8 cellular contexts compared by ENCODE assay signal in the genomic region with DNA sequence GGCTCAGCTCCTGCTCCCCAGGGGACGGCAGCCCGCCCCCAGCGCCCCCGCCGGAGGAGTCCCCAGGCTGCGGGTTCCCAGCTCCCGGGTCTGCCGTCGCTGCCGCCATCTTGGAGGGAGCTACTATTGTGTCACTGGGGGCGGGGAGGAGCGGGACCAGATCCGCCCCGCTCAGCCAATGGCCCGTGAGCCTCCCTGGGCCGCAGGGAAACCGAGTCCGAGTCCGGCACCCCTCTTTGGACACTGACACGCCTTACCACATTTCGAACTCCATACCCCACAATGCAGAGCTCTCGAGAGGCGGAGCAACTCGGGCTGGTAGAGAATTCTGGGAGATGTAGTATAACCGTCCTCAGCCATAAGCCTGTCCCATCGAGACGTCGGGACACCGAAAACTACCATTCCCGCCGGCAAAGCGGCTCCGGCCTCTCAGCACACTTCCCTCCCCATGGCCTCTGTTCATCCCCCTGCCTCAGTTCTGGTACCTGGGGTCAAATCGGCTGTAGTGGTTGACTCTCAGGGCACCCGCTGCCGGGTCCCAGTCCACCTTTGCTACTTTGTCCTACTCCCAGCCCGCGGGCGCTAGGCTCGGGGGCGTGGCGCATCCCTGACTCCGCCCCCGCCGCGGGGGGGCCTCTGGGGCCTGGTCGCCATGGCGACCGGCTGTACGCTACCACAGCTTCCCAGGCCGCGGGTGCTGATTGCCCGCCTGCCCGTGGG. TPM values are rescaled to one million over a fixed set of nuclear protein-coding genes. Genes with fewer than 3 reads are reported as not detected.
DNase-seq lines count a peak whose midpoint lies in the region; ATAC-seq and TF ChIP-seq lines count a peak whose summit lies in the region.

A gene (minus strand): TSS at position 133 of the 720 bp plus-strand sequence. CDS start 24 bp downstream, at position 109.
A gene with protein sequence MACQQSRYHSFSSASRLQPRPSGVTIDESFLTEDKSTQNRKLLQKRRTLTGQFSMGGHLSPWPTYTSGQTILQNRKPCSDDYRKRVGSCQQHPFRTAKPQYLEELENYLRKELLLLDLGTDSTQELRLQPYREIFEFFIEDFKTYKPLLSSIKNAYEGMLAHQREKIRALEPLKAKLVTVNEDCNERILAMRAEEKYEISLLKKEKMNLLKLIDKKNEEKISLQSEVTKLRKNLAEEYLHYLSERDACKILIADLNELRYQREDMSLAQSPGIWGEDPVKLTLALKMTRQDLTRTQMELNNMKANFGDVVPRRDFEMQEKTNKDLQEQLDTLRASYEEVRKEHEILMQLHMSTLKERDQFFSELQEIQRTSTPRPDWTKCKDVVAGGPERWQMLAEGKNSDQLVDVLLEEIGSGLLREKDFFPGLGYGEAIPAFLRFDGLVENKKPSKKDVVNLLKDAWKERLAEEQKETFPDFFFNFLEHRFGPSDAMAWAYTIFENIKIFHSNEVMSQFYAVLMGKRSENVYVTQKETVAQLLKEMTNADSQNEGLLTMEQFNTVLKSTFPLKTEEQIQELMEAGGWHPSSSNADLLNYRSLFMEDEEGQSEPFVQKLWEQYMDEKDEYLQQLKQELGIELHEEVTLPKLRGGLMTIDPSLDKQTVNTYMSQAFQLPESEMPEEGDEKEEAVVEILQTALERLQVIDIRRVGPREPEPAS (plus strand): TSS at position 462 of the 720 bp plus-strand sequence. CDS start 261 bp downstream, outside the sequence.

- no peaks in the 10 kb centered on the region for H3F3A ChIP-seq in Loucy (ENCODE audit: low read depth)

- peaks cover 18 to 31% of the 10 kb centered on the region in 2 donors for H3K4me1 Mint-ChIP-seq in natural killer cell

- H3K27me3 ChIP-seq in H7 (ENCODE audit: control insufficient read depth, insufficient read depth, low read length) (no peaks in the 10 kb centered on the region), Loucy (ENCODE audit: insufficient read depth, low read length, poor library complexity, severe bottlenecking) (no peaks in the 10 kb centered on the region), RWPE2 (ENCODE audit: insufficient read depth, poor library complexity, severe bottlenecking) (no peaks in the 10 kb centered on the region)

- DNase-seq in ELR (ENCODE audit: low read depth) (peak; percentile 100), H7 (peak; percentile 98), RWPE2 (ENCODE audit: low spot score) (peak; percentile 99), fibroblast of pulmonary artery (ENCODE audit: low read depth) (peak; percentile 99), natural killer cell (peak; percentile 91)
- DNase-seq in activated effector memory CD4-positive, alpha-beta T cell treated with Interleukin-2 at 50 U/mL for 16 hours, result peak; percentile 93
- DNase-seq in stimulated activated naive CD4-positive, alpha-beta T cell (lab: John Stamatoyannopoulos, UW), result peak; percentile 94 to 98 (median 96)

- H4K20me1 ChIP-seq in Loucy (ENCODE audit: insufficient read depth, low read length, poor library complexity, severe bottlenecking), result peaks cover 32% of the 10 kb centered on the region

- ATAC-seq in RWPE2 (ENCODE audit: low read depth) (peak; percentile 97), natural killer cell (peak; percentile 90 to 98 (median 91))

- TF ChIP-seq CTCF in Loucy (conservative IDR thresholded peaks at IDR 0.05; ENCODE audit: low read length) (no peak), RWPE2 (IDR thresholded peaks at IDR 0.05; ENCODE audit: poor library complexity, severe bottlenecking) (no peak), fibroblast of pulmonary artery (IDR thresholded peaks at IDR 0.05; ENCODE audit: low read length, missing control alignments) (no peak), natural killer cell (IDR thresholded peaks at IDR 0.05) (no peak)

- no peaks in the 10 kb centered on the region for H3K27me3 Mint-ChIP-seq in natural killer cell (ENCODE audit: low read depth in 2 of 2)

- peak within 1 kb of the TSS; percentile 85 for H3K9ac ChIP-seq in Loucy (ENCODE audit: low read depth, low read length, poor library complexity, severe bottlenecking)

- H2AFZ ChIP-seq in Loucy (ENCODE audit: low read length), result peak within 1 kb of the TSS; percentile 86

- no peak within 1 kb of the TSS for H3K27ac ChIP-seq in RWPE2 (ENCODE audit: poor library complexity, severe bottlenecking)

- peak within 1 kb of the TSS; percentile 87 to 92 for H3K27ac Mint-ChIP-seq in natural killer cell

- peaks cover 41% of the 10 kb centered on the region for H3K4me1 ChIP-seq in Loucy (ENCODE audit: insufficient read depth, low read length, poor library complexity, severe bottlenecking)
- H3K4me1 ChIP-seq in RWPE2 (ENCODE audit: insufficient read depth, poor library complexity, severe bottlenecking), result no peaks in the 10 kb centered on the region

- H3K4me3 ChIP-seq in H7 (ENCODE audit: insufficient read depth, low read depth, low read length) (peak within 1 kb of the TSS; percentile 95), Loucy (ENCODE audit: low read length, poor library complexity, severe bottlenecking) (peak within 1 kb of the TSS; percentile 93), RWPE2 (ENCODE audit: severe bottlenecking) (peak within 1 kb of the TSS; percentile 60), fibroblast of pulmonary artery (replicated peaks; ENCODE audit: low read depth, low read length) (peak within 1 kb of the TSS; percentile 96)

- H3K4me3 Mint-ChIP-seq in natural killer cell, result peak within 1 kb of the TSS; percentile 92

- H3K9me2 ChIP-seq in Loucy (replicated peaks; ENCODE audit: low read depth, low read length), result no peaks in the 10 kb centered on the region

- H3K36me3 ChIP-seq in H7 (replicated peaks; ENCODE audit: control insufficient read depth, insufficient read depth, low read length), result peaks cover 1% of the 10 kb centered on the region; the same call in 1 of the 2 replicates
- H3K36me3 ChIP-seq in Loucy (ENCODE audit: insufficient read depth, low read length), result no peaks in the 10 kb centered on the region
- H3K36me3 ChIP-seq in RWPE2 (ENCODE audit: low read depth), result peaks cover 24% of the 10 kb centered on the region

- no peaks in the 10 kb centered on the region for H3K9me3 ChIP-seq in Loucy (ENCODE audit: insufficient read depth, low read depth, low read length)
- H3K9me3 ChIP-seq in RWPE2 (ENCODE audit: severe bottlenecking), result no peaks in the 10 kb centered on the region

- intact Hi-C loops in natural killer cell (cut with micrococcal nuclease), result loop anchor here (1.0 to 10.0 kb wide), 7 partner anchors 36 to 282 kb away; a partner anchor contains a TSS

- H3K4me2 ChIP-seq in Loucy (ENCODE audit: low read depth, low read length, poor library complexity, severe bottlenecking), result peak within 1 kb of the TSS; percentile 98

- peaks cover 46% of the 10 kb centered on the region for H3K79me2 ChIP-seq in Loucy (ENCODE audit: insufficient read depth, low read length)

- no peaks in the 10 kb centered on the region for H3K9me3 Mint-ChIP-seq in natural killer cell

- no peaks in the 10 kb centered on the region for H3K36me3 Mint-ChIP-seq in natural killer cell

RNA-seq across cellular contexts. Expression of the first gene that starts in this region (rescaled TPM):
- 7.2 and 7.3 TPM in 2 replicates for total RNA-seq in H7 (2014; rRNA removed; shearing (Covaris generic))
- 10 to 100 TPM; 20.9 to 25.8 (median 24.5) TPM for total RNA-seq in natural killer cell

RNA-seq across cellular contexts. Expression of the second gene that starts in this region (rescaled TPM):
- total RNA-seq in H7 (2014; rRNA removed; shearing (Covaris generic)), result 0.15 and 0.21 TPM in 2 replicates
- total RNA-seq in natural killer cell, result under 1 TPM in 2 of 3 donors, not detected in 1; 0.15 to 0.68 TPM
